ENCODE assay signal across 8 cellular contexts in genomic region chr10:32958085-32958991, GRCh38. TPM values are rescaled to one million over a fixed set of nuclear protein-coding genes. Genes with fewer than 3 reads are reported as not detected.
DNase-seq lines count a peak whose midpoint lies in the region; TF ChIP-seq lines count a peak whose summit lies in the region.

TSS of gene ITGB1 (minus strand) at chr10:32958230. CDS start at chr10:32935558, 22,672 bp downstream.

- no peaks in the 10 kb centered on the region for H3K36me3 Mint-ChIP-seq in neural crest cell (ENCODE audit: low read depth)

- H3K4me3 Mint-ChIP-seq in neural crest cell = peak within 1 kb of the TSS; percentile 98

- H3K36me3 ChIP-seq in H7 (replicated peaks; ENCODE audit: control insufficient read depth, insufficient read depth, low read length) (no peaks in the 10 kb centered on the region), MM.1S (replicated peaks; ENCODE audit: insufficient read depth, low read length) (no peaks in the 10 kb centered on the region), stomach (no peaks in the 10 kb centered on the region)

- H3K9me2 ChIP-seq in MM.1S (replicated peaks; ENCODE audit: insufficient read depth, low read length) = no peaks in the 10 kb centered on the region

- H3K9ac ChIP-seq in MM.1S (ENCODE audit: low read length) = peak within 1 kb of the TSS; percentile 63

- no peaks in the 10 kb centered on the region for H3K27me3 ChIP-seq in H7 (ENCODE audit: control insufficient read depth, insufficient read depth, low read length)
- H3K27me3 ChIP-seq in MM.1S (replicated peaks; ENCODE audit: insufficient read depth, low read length) = no peaks in the 10 kb centered on the region
- no peaks in the 10 kb centered on the region for H3K27me3 ChIP-seq in stomach

- no peaks in the 10 kb centered on the region for H3K9me3 ChIP-seq in MM.1S (replicated peaks; ENCODE audit: insufficient read depth, low read length)
- H3K9me3 ChIP-seq in stomach = no peaks in the 10 kb centered on the region

- H3K4me3 ChIP-seq in H7 (ENCODE audit: insufficient read depth, low read depth, low read length) (peak within 1 kb of the TSS; percentile 96), MM.1S (ENCODE audit: low read length) (peak within 1 kb of the TSS; percentile 73), foreskin fibroblast (ENCODE audit: low read depth in 1 of 2, low read length in 2 of 2) (peak within 1 kb of the TSS; percentile 90), stomach (peak within 1 kb of the TSS; percentile 71 to 97 (median 90))

- H3K27ac ChIP-seq in MM.1S (ENCODE audit: low read length) (no peak within 1 kb of the TSS), stomach (peak within 1 kb of the TSS; percentile 87 to 98 (median 97))

- H3K4me1 ChIP-seq in MM.1S (ENCODE audit: low read length) (peaks cover 6% of the 10 kb centered on the region; the same call in 1 of the 2 replicates), stomach (peaks cover 29 to 76% (median 54%) of the 10 kb centered on the region in 4 donors)

- no peaks in the 10 kb centered on the region for H3K9me3 Mint-ChIP-seq in neural crest cell

- peak within 1 kb of the TSS; percentile 99 for H2AFZ ChIP-seq in MM.1S (ENCODE audit: low read length)

- 0 to 1% (median 1%) methylated on average over 28 to 92 of the region's 94 CpGs for WGBS in stomach, 5 donors

- H3K4me2 ChIP-seq in MM.1S (ENCODE audit: low read depth, low read length) = peak within 1 kb of the TSS; percentile 80

- intact Hi-C loops in stomach (cut with DNase I; ENCODE audit: low total_unique reads) = no loop called here

- TF ChIP-seq EP300 in stomach (IDR thresholded peaks at IDR 0.05) = peak; percentile 12

- TF ChIP-seq CTCF in MM.1S (IDR thresholded peaks at IDR 0.05; ENCODE audit: low read length) (no peak), foreskin fibroblast (IDR thresholded peaks at IDR 0.05; ENCODE audit: low read depth, low read length) (no peak), neural crest cell (conservative IDR thresholded peaks at IDR 0.05) (no peak), stomach (IDR thresholded peaks at IDR 0.05) (no peak)

- H3K27me3 Mint-ChIP-seq in neural crest cell (ENCODE audit: low read depth) = no peaks in the 10 kb centered on the region

- TF ChIP-seq POLR2A in stomach (IDR thresholded peaks at IDR 0.05) = peak in 2 of 4 donors; percentile 93 to 95

- peaks cover 42% of the 10 kb centered on the region for H3K79me2 ChIP-seq in MM.1S (ENCODE audit: low read length)

- no peaks in the 10 kb centered on the region for H4K20me1 ChIP-seq in MM.1S (ENCODE audit: insufficient read depth, low read length)

- H3K4me1 Mint-ChIP-seq in neural crest cell = peaks cover 76% of the 10 kb centered on the region

- DNase-seq in ELF-1 (ENCODE audit: low read depth, low spot score) (peak; percentile 99), H7 (peak; percentile 95), MM.1S (peak; percentile 78), SHP77 treated with DMSO at 0.1 percent for 48 hours (lab: John Stamatoyannopoulos, UW) (peak; percentile 84), foreskin fibroblast (peak; percentile 98 to 99), neural crest cell (ENCODE audit: low read depth, low spot score) (peak; percentile 94), stomach (peak; percentile 98)
- DNase-seq in activated gamma-delta T cell treated with anti-CD3 and anti-CD28 coated beads, Interleukin-2, amount 50 U/mL, for 16 hours (ENCODE audit: low read depth) = peak; percentile 69

- H3K27ac Mint-ChIP-seq in neural crest cell (ENCODE audit: unreplicated experiment) = peak within 1 kb of the TSS; percentile 100

- peaks cover 7% of the 10 kb centered on the region; the same call in 1 of the 2 replicates for H3F3A ChIP-seq in MM.1S (ENCODE audit: insufficient read depth, low read length)

RNA-seq across cellular contexts. Expression of gene ITGB1, which starts in this region (rescaled TPM):
- total RNA-seq in H7 (2014; rRNA removed; shearing (Covaris generic)) = 269 and 367 TPM in 2 replicates
- total RNA-seq in neural crest cell (220 and 236 TPM in 2 replicates), stomach (100 to 1,000 TPM; 134 to 909 (median 278) TPM)
- 10 to 100 TPM; 57.9 to 97.9 (median 91.4) TPM for polyA plus RNA-seq in stomach
